ENCODE assay signal across 27 cellular contexts in genomic region chr9:35863583-35863982, GRCh38. TPM values are rescaled to one million over a fixed set of nuclear protein-coding genes. Genes with fewer than 3 reads are reported as not detected.
"Had no signal": no experiment of that assay in that cellular context is flagged by ENCODE, and none has a peak within 500 bp of the region (broad histone marks: within the 10 kb centered on the region; RNA-seq: fewer than 3 reads in every experiment).

No MANE protein-coding gene starts in this region.

- H3K27ac ChIP-seq: tibial artery had no signal

- FAIRE-seq: colon, frontal cortex, keratinocyte had no signal

- H3K9me3 Mint-ChIP-seq: activated naive CD8-positive, alpha-beta T cell treated with anti-CD3 and anti-CD28 coated beads, Interleukin-2, amount 10 ng/mL, durations not matched to agents 7 days and 5 days; activated T-cell treated with anti-CD3 and anti-CD28 coated beads, Interleukin-2, amount 50 U/mL, for 24 hours; activated T-helper 2 cell treated with anti-CD3 and anti-CD28 coated beads, Interferon-gamma antibody, Interleukin-2, Interleukin-4, amounts not matched to agents 10 μg/mL and 5 μg/mL and 100 μg/mL, durations not matched to agents 14 hours and 24 hours and 36 hours; nephron progenitor cell had no signal

- H3K4me3 ChIP-seq: tibial artery had no signal

- ATAC-seq: stimulated activated naive CD8-positive, alpha-beta T cell treated with anti-CD3 and anti-CD28 coated beads, Interleukin-15, Interleukin-2, amounts not matched to agents 100 U/mL and 50 U/mL, for 24 hours had no signal

- H3K36me3 Mint-ChIP-seq: activated naive CD8-positive, alpha-beta T cell treated with anti-CD3 and anti-CD28 coated beads, Interleukin-2, amount 10 ng/mL, durations not matched to agents 7 days and 5 days had no signal

- DNase-seq: activated CD4-positive, alpha-beta T cell treated with anti-CD3 and anti-CD28 coated beads, Interleukin-2, amount 50 U/mL, for 1 hour; activated CD4-positive, CD25-positive, alpha-beta regulatory T cell; activated naive CD4-positive, alpha-beta T cell treated with Interleukin-2 at 50 U/mL for 16 hours; activated naive CD8-positive, alpha-beta T cell treated with anti-CD3 and anti-CD28 coated beads, Interleukin-2, amount 10 ng/mL, durations not matched to agents 7 days and 5 days; activated T-cell treated with anti-CD3 and anti-CD28 coated beads, Interleukin-2, amount 50 U/mL, for 24 hours; amygdala; caudate nucleus; hypothalamus; mammary epithelial cell; midbrain; nephron progenitor cell; occipital lobe; retina; stimulated activated CD4-positive, alpha-beta T cell treated with anti-CD3 and anti-CD28 coated beads, Interleukin-2, amount 100 ng/mL, for 24 hours; stimulated activated naive CD8-positive, alpha-beta T cell treated with anti-CD3 and anti-CD28 coated beads, Interleukin-15, Interleukin-2, amounts not matched to agents 100 U/mL and 50 U/mL, for 24 hours; substantia nigra; T1000; tibial artery had no signal

- H3K27ac Mint-ChIP-seq: activated naive CD8-positive, alpha-beta T cell treated with anti-CD3 and anti-CD28 coated beads, Interleukin-2, amount 10 ng/mL, durations not matched to agents 7 days and 5 days; activated T-cell treated with anti-CD3 and anti-CD28 coated beads, Interleukin-2, amount 50 U/mL, for 24 hours; activated T-helper 2 cell treated with anti-CD3 and anti-CD28 coated beads, Interferon-gamma antibody, Interleukin-2, Interleukin-4, amounts not matched to agents 10 μg/mL and 5 μg/mL and 100 μg/mL, durations not matched to agents 14 hours and 24 hours and 36 hours; nephron progenitor cell had no signal

- H3K9me3 ChIP-seq: tibial artery had no signal

- H3K4me3 Mint-ChIP-seq: activated naive CD8-positive, alpha-beta T cell treated with anti-CD3 and anti-CD28 coated beads, Interleukin-2, amount 10 ng/mL, durations not matched to agents 7 days and 5 days; activated T-cell treated with anti-CD3 and anti-CD28 coated beads, Interleukin-2, amount 50 U/mL, for 24 hours; nephron progenitor cell had no signal

- H3K36me3 ChIP-seq: tibial artery had no signal

RNA-seq across cellular contexts. Expression of gene OR13J1, which starts 6.6 kb away (rescaled TPM):
- total RNA-seq: activated naive CD8-positive, alpha-beta T cell treated with anti-CD3 and anti-CD28 coated beads, Interleukin-2, amount 10 ng/mL, durations not matched to agents 7 days and 5 days; activated T-helper 2 cell treated with anti-CD3 and anti-CD28 coated beads, Interferon-gamma antibody, Interleukin-2, Interleukin-4, amounts not matched to agents 10 μg/mL and 5 μg/mL and 100 μg/mL, durations not matched to agents 14 hours and 24 hours and 36 hours; epithelial cell of proximal tubule; frontal cortex; mammary epithelial cell; occipital lobe; posterior vena cava; skeletal muscle tissue; T-helper 1 cell treated with Interleukin-12 subunit alpha and Interleukin-12 subunit beta and Interleukin-4 antibody, amounts not matched to agents 30 ng/mL and 1 ng/mL, for 36 hours; urinary bladder had no signal
- polyA plus RNA-seq: keratinocyte, mammary epithelial cell, urinary bladder had no signal

RNA-seq across cellular contexts. Expression of gene FAM221B, which starts 35.1 kb away (rescaled TPM):
- total RNA-seq: activated naive CD8-positive, alpha-beta T cell treated with anti-CD3 and anti-CD28 coated beads, Interleukin-2, amount 10 ng/mL, durations not matched to agents 7 days and 5 days; activated T-helper 2 cell treated with anti-CD3 and anti-CD28 coated beads, Interferon-gamma antibody, Interleukin-2, Interleukin-4, amounts not matched to agents 10 μg/mL and 5 μg/mL and 100 μg/mL, durations not matched to agents 14 hours and 24 hours and 36 hours; epithelial cell of proximal tubule; frontal cortex; mammary epithelial cell; occipital lobe; posterior vena cava; skeletal muscle tissue; T-helper 1 cell treated with Interleukin-12 subunit alpha and Interleukin-12 subunit beta and Interleukin-4 antibody, amounts not matched to agents 30 ng/mL and 1 ng/mL, for 36 hours had no signal
- polyA plus RNA-seq: keratinocyte, mammary epithelial cell, urinary bladder had no signal

RNA-seq across cellular contexts. Expression of gene HRCT1, which starts 42.4 kb away (rescaled TPM):
- total RNA-seq: activated naive CD8-positive, alpha-beta T cell treated with anti-CD3 and anti-CD28 coated beads, Interleukin-2, amount 10 ng/mL, durations not matched to agents 7 days and 5 days; activated T-helper 2 cell treated with anti-CD3 and anti-CD28 coated beads, Interferon-gamma antibody, Interleukin-2, Interleukin-4, amounts not matched to agents 10 μg/mL and 5 μg/mL and 100 μg/mL, durations not matched to agents 14 hours and 24 hours and 36 hours; epithelial cell of proximal tubule; occipital lobe; T-helper 1 cell treated with Interleukin-12 subunit alpha and Interleukin-12 subunit beta and Interleukin-4 antibody, amounts not matched to agents 30 ng/mL and 1 ng/mL, for 36 hours had no signal
- polyA plus RNA-seq: keratinocyte had no signal

RNA-seq across cellular contexts. Expression of gene SPAAR, which starts 45.7 kb away (rescaled TPM):
- total RNA-seq: activated naive CD8-positive, alpha-beta T cell treated with anti-CD3 and anti-CD28 coated beads, Interleukin-2, amount 10 ng/mL, durations not matched to agents 7 days and 5 days; activated T-helper 2 cell treated with anti-CD3 and anti-CD28 coated beads, Interferon-gamma antibody, Interleukin-2, Interleukin-4, amounts not matched to agents 10 μg/mL and 5 μg/mL and 100 μg/mL, durations not matched to agents 14 hours and 24 hours and 36 hours; T-helper 1 cell treated with Interleukin-12 subunit alpha and Interleukin-12 subunit beta and Interleukin-4 antibody, amounts not matched to agents 30 ng/mL and 1 ng/mL, for 36 hours; urinary bladder had no signal
- polyA plus RNA-seq: keratinocyte had no signal
